11 cellular contexts compared by ENCODE assay signal in genomic region chr15:63818191-63818590, GRCh38. TPM values are rescaled to one million over a fixed set of nuclear protein-coding genes. Genes with fewer than 3 reads are reported as not detected.
DNase-seq lines count a peak whose midpoint lies in the region; ATAC-seq, FAIRE-seq and TF ChIP-seq lines count a peak whose summit lies in the region.
"Had no signal": no experiment of that assay in that cellular context is flagged by ENCODE, and none has a peak within 500 bp of the region (broad histone marks: within the 10 kb centered on the region; RNA-seq: fewer than 3 reads in every experiment).

No MANE protein-coding gene starts in this region.

- no peaks in the 10 kb centered on the region for H3K27me3 ChIP-seq in Loucy (ENCODE audit: insufficient read depth, low read length, poor library complexity, severe bottlenecking)
- H3K27me3 ChIP-seq in K562 (ENCODE audit: control insufficient read depth in 2 of 2, insufficient read depth in 2 of 2, low read length in 2 of 2) = no peaks in the 10 kb centered on the region
- H3K27me3 ChIP-seq in neuronal stem cell (ENCODE audit: control insufficient read depth in 3 of 3, insufficient read depth in 3 of 3, low read depth in 1 of 3, low read length in 3 of 3) = no peaks in the 10 kb centered on the region
- H3K27me3 ChIP-seq: gastroesophageal sphincter, SJSA1 had no signal

- no peaks in the 10 kb centered on the region for H3K9me2 ChIP-seq in Loucy (replicated peaks; ENCODE audit: low read depth, low read length)

- H2AFZ ChIP-seq in Loucy (ENCODE audit: low read length) = no peak overlapping the region; the same call in 1 of the 2 replicates
- no peak overlapping the region for H2AFZ ChIP-seq in K562 (ENCODE audit: low read depth, low read length)
- no peak overlapping the region for H2AFZ ChIP-seq in neuronal stem cell (ENCODE audit: low read length)

- H3K23ac ChIP-seq in neuronal stem cell (ENCODE audit: low read depth, low read length, poor library complexity) = no peak overlapping the region

- CTCF ChIA-PET in K562 (lab: Yijun Ruan, JAX; ENCODE audit: low intra/inter-chr PET ratio) = no interaction called here

- peaks cover 3% of the 10 kb centered on the region for H3K79me1 ChIP-seq in neuronal stem cell (ENCODE audit: low read depth, low read length)

- peak; percentile 93 for ATAC-seq in K562
- ATAC-seq in GM18868 (IDR thresholded peaks at IDR 0.05; ENCODE audit: unreplicated experiment) = no peak
- ATAC-seq: gastroesophageal sphincter had no signal

- TF ChIP-seq CTCF in Loucy (conservative IDR thresholded peaks at IDR 0.05; ENCODE audit: low read length) = peak; percentile 31; the same call in 1 of the 2 replicates
- peak; percentile 31 to 55 (median 42); a peak in 3 of 6 replicates for TF ChIP-seq CTCF in K562 (IDR thresholded peaks at IDR 0.05 in 2 of 3, conservative IDR thresholded peaks at IDR 0.05 in 1 of 3; ENCODE audit: insufficient read depth in 2 of 3, low read depth in 1 of 3, low read length in 3 of 3)

- no peak overlapping the region for H3K18ac ChIP-seq in neuronal stem cell (ENCODE audit: low read length)

- intact Hi-C loops in K562 (cut with micrococcal nuclease) = no loop called here

- no peak overlapping the region for H2AK5ac ChIP-seq in neuronal stem cell (ENCODE audit: low read depth, low read length)

- H2BK15ac ChIP-seq in neuronal stem cell (ENCODE audit: low read length) = no peak overlapping the region

- H3K9ac ChIP-seq in Loucy (ENCODE audit: low read depth, low read length, poor library complexity, severe bottlenecking) (peak overlapping the region; percentile 55), K562 (ENCODE audit: insufficient read depth in 1 of 2, low read depth in 2 of 2, low read length in 2 of 2) (peak overlapping the region in 1 of 2 experiments; percentile 42; a peak in 2 of 4 replicates), neuronal stem cell (ENCODE audit: low read depth, low read length, poor library complexity) (no peak overlapping the region)

- POLR2A ChIA-PET in K562 (lab: Yijun Ruan, JAX) = interaction anchor here (1.1 to 3.9 kb wide), 7 partner anchors 8 to 24 kb away, joined by 4 to 25 read pairs (median 7); partner anchors contain the start of gene HERC1

- no peaks in the 10 kb centered on the region for H3K9me1 ChIP-seq in K562 (ENCODE audit: control insufficient read depth, insufficient read depth, low read length)

- peak; percentile 49; the same call in 1 of the 2 replicates for TF ChIP-seq EP300 in K562 (IDR thresholded peaks at IDR 0.05; ENCODE audit: low read length)

- H3K36me3 ChIP-seq in Loucy (ENCODE audit: insufficient read depth, low read length) (no peaks in the 10 kb centered on the region), K562 (ENCODE audit: control insufficient read depth, insufficient read depth, low read length) (0 out of 3 replicates have a peak, but pooled peaks cover 5% of the 10 kb centered on the region), neuronal stem cell (replicated peaks in 1 of 2; ENCODE audit: control insufficient read depth in 2 of 2, insufficient read depth in 2 of 2, low read length in 2 of 2) (no peaks in the 10 kb centered on the region)
- H3K36me3 ChIP-seq: gastroesophageal sphincter, SJSA1 had no signal

- H3K14ac ChIP-seq in neuronal stem cell (ENCODE audit: low read length) = no peak overlapping the region

- TF ChIP-seq POLR2A in K562 (conservative IDR thresholded peaks at IDR 0.05) = no peak

- H4K8ac ChIP-seq in neuronal stem cell (ENCODE audit: low read depth, low read length) = no peak overlapping the region

- no peak overlapping the region for H4K91ac ChIP-seq in neuronal stem cell (ENCODE audit: low read depth, low read length, poor library complexity)

- H3K4me3 ChIP-seq in Loucy (ENCODE audit: low read length, poor library complexity, severe bottlenecking) = peak overlapping the region; percentile 53
- H3K4me3 ChIP-seq in K562 = no peak overlapping the region
- H3K4me3 ChIP-seq in neuronal stem cell (ENCODE audit: low read length in 2 of 2) = no peak overlapping the region
- H3K4me3 ChIP-seq: gastroesophageal sphincter, SJSA1 had no signal

- 0% methylated on average over 3 of the region's 4 CpGs for WGBS in K562 (ENCODE audit: insufficient coverage, low coverage, missing lambda C conversion rate)
- no CpG with 5 or more reads among the region's 4 CpGs for WGBS in neuronal stem cell (ENCODE audit: extremely low coverage in 2 of 2, insufficient read length in 2 of 2, insufficient replicate concordance in 1 of 2), 2 donors

- H3K4ac ChIP-seq in neuronal stem cell (ENCODE audit: low read length) = no peak overlapping the region

- peak; percentile 92 for FAIRE-seq in K562 (lab: Jason Lieb, UNC)

- BruUV-seq in K562 (replicated peaks; lab: Mats Ljungman, UMichigan) = no TSS peak

- H3K27ac ChIP-seq in K562 (ENCODE audit: extremely low read depth, low read depth, low read length) (peak overlapping the region; percentile 58), neuronal stem cell (replicated peaks; ENCODE audit: low read length) (no peak overlapping the region)
- H3K27ac ChIP-seq: gastroesophageal sphincter, SJSA1 had no signal

- TF ChIP-seq RAD21 in K562 (CRISPR knock-in tag; conservative IDR thresholded peaks at IDR 0.05 in 1 of 2, IDR thresholded peaks at IDR 0.05 in 1 of 2) = 0 out of 4 replicates have a peak, but pooled peaks have one; percentile 9 to 11

- no peak overlapping the region for H2BK120ac ChIP-seq in neuronal stem cell (ENCODE audit: low read depth, low read length)

- H3K9me3 ChIP-seq in Loucy (ENCODE audit: insufficient read depth, low read depth, low read length) (no peaks in the 10 kb centered on the region), K562 (replicated peaks; ENCODE audit: control insufficient read depth, insufficient read depth, low read depth, low read length) (peaks cover 4% of the 10 kb centered on the region; the same call in 1 of the 2 replicates), neuronal stem cell (replicated peaks in 1 of 2; ENCODE audit: control insufficient read depth in 2 of 2, insufficient read depth in 1 of 2, low read depth in 1 of 2, low read length in 2 of 2) (no peaks in the 10 kb centered on the region)
- H3K9me3 ChIP-seq: gastroesophageal sphincter, SJSA1 had no signal

- H3K79me2 ChIP-seq in Loucy (ENCODE audit: insufficient read depth, low read length) (peaks cover 87% of the 10 kb centered on the region), K562 (ENCODE audit: control insufficient read depth, insufficient read depth, low read length) (peaks cover 97% of the 10 kb centered on the region)

- H3K4me2 ChIP-seq in Loucy (ENCODE audit: low read depth, low read length, poor library complexity, severe bottlenecking) (peak overlapping the region; percentile 78), K562 (ENCODE audit: insufficient read depth, low read length) (peak overlapping the region; percentile 43; the same call in 1 of the 2 replicates), neuronal stem cell (ENCODE audit: insufficient read depth, low read length, poor library complexity, severe bottlenecking) (no peak overlapping the region)

- H4K20me1 ChIP-seq in Loucy (ENCODE audit: insufficient read depth, low read length, poor library complexity, severe bottlenecking) (no peaks in the 10 kb centered on the region), K562 (replicated peaks; ENCODE audit: control insufficient read depth, insufficient read depth, low read length) (no peaks in the 10 kb centered on the region)

- peak; percentile 52 for DNase-seq in D341Med (ENCODE audit: low spot score)
- peak; percentile 32 to 85 (median 58) for DNase-seq in K562 (ENCODE audit: extremely low read depth in 1 of 4, low spot score in 3 of 4)
- DNase-seq in left kidney (ENCODE audit: low read depth, low spot score) = peak; percentile 18
- no peak for DNase-seq in neuronal stem cell (ENCODE audit: low spot score)
- DNase-seq in NCI-H128 (lab: John Stamatoyannopoulos, UW; ENCODE audit: unreplicated experiment) = no peak
- no peak for DNase-seq in NCI-H748 (lab: John Stamatoyannopoulos, UW; ENCODE audit: unreplicated experiment)
- DNase-seq: Calu3 had no signal

- peaks cover 40% of the 10 kb centered on the region for H3K4me1 ChIP-seq in Loucy (ENCODE audit: insufficient read depth, low read length, poor library complexity, severe bottlenecking)
- H3K4me1 ChIP-seq in K562 (replicated peaks in 1 of 2; ENCODE audit: control insufficient read depth in 2 of 2, insufficient read depth in 2 of 2, low read length in 2 of 2) = peaks cover 12 to 23% of the 10 kb centered on the region in 2 experiments
- H3K4me1 ChIP-seq in neuronal stem cell (ENCODE audit: control insufficient read depth in 2 of 2, insufficient read depth in 1 of 2, low read depth in 1 of 2, low read length in 2 of 2) = peaks cover 2 to 5% of the 10 kb centered on the region in 2 donors
- H3K4me1 ChIP-seq: SJSA1 had no signal

- no peak overlapping the region for H2BK5ac ChIP-seq in neuronal stem cell (ENCODE audit: low read length)

- no peak overlapping the region for H2BK12ac ChIP-seq in neuronal stem cell (ENCODE audit: low read length)

- no peaks in the 10 kb centered on the region for H3F3A ChIP-seq in Loucy (ENCODE audit: low read depth)

- in situ Hi-C loops in K562 (cut with MboI) = no loop called here

RNA-seq across cellular contexts. Expression of gene HERC1, which starts 15.6 kb away (rescaled TPM):
- total RNA-seq in K562 (2011; cell fraction: chromatin; rRNA removed; ENCODE audit: low replicate concordance) = 151 and 399 TPM in 2 replicates
- total RNA-seq in K562 (2011; cell fraction: nucleolus; rRNA removed) = 94.9 and 123 TPM in 2 replicates
- 139 and 141 TPM in 2 replicates for total RNA-seq in K562 (2011; cell fraction: nucleoplasm; rRNA removed)
- total RNA-seq in K562 (2014; rRNA removed) = 91.9 and 93.1 TPM in 2 replicates
- 79.2 and 88.1 TPM in 2 replicates for total RNA-seq in K562 (2014; rRNA removed; fragmentation: Illumina TruSeq; extraction: Trizol)
- total RNA-seq in K562 (2015; rRNA removed; fragmentation: Illumina TruSeq; extraction: Trizol) = 90.4 and 92.6 TPM in 2 replicates
- 103 and 108 TPM in 2 replicates for total RNA-seq in K562 (2021)
- polyA plus RNA-seq in K562 (2011; rRNA removed) = 43.9 and 48.3 TPM in 2 replicates
- 46.7 and 50.5 TPM in 2 replicates for polyA plus RNA-seq in K562 (2011; cell fraction: cytosol; rRNA removed)
- 125 and 130 TPM in 2 replicates for polyA plus RNA-seq in K562 (2011; cell fraction: nucleus; rRNA removed)
- 68.9 and 92.0 TPM in 2 replicates for polyA plus RNA-seq in K562 (2012)
- 79.0 and 89.9 TPM in 2 replicates for polyA plus RNA-seq in K562 (2014; fragmentation: Illumina TruSeq; extraction: Trizol)
- polyA plus RNA-seq in K562 (2014; fragmentation: Nextera tagmentation; extraction: Ambion mirVana) = 10 to 100 TPM; 24.5 to 42.4 TPM
- 70.7 and 83.4 TPM in 2 replicates for polyA plus RNA-seq in K562 (2014; rRNA removed)
- 115 and 136 TPM in 2 replicates for polyA minus RNA-seq in K562 (2011; rRNA and poly(A)+ RNA removed)
- polyA minus RNA-seq in K562 (2011; cell fraction: cytosol; rRNA and poly(A)+ RNA removed) = 56.8 and 74.4 TPM in 2 replicates
- 75.0 and 142 TPM in 2 replicates for polyA minus RNA-seq in K562 (2011; cell fraction: nucleus; rRNA and poly(A)+ RNA removed)
- 10.5 TPM for polyA plus RNA-seq in neuronal stem cell (2013, experiment 1 of 2)
- polyA plus RNA-seq in neuronal stem cell (2013, experiment 2 of 2) = 13.5 TPM

Comparison
In these comparisons a context has a peak if more than half of its experiments do, and no peak if none do; other contexts are left out.
1. DNase-seq: peak in D341Med (single experiment), K562 (4 of 4) and left kidney (single experiment); none in neuronal stem cell (single experiment), NCI-H128 (single experiment) and NCI-H748 (single experiment).